In genomic region chr4:170272959-170273358, GRCh38 we compare ENCODE assay signal across 26 cellular contexts.
"Had no signal": no experiment of that assay in that cellular context is flagged by ENCODE, and none has a peak within 500 bp of the region (broad histone marks: within the 10 kb centered on the region; RNA-seq: fewer than 3 reads in every experiment).

No MANE protein-coding gene starts in this region.

- ATAC-seq: heart right ventricle; left lung; lower lobe of right lung; natural killer cell; right cardiac atrium; sciatic nerve; stimulated activated effector memory CD8-positive, alpha-beta T cell treated with anti-CD3 and anti-CD28 coated beads, Interleukin-12 subunit alpha, Interleukin-12 subunit beta, amount 100 ng/mL, for 72 hours had no signal

- H3K27ac ChIP-seq: heart right ventricle, hepatocyte, left lung, lower lobe of right lung, ovary, skin epidermis, spleen, suprapubic skin, thoracic aorta, tibial artery, uterus had no signal

- H3K27me3 ChIP-seq: heart right ventricle, hepatocyte, left lung, ovary, spleen, suprapubic skin, tibial artery, uterus had no signal

- H3K4me1 Mint-ChIP-seq: stimulated activated effector memory CD8-positive, alpha-beta T cell treated with anti-CD3 and anti-CD28 coated beads, Interleukin-12 subunit alpha, Interleukin-12 subunit beta, amount 100 ng/mL, for 72 hours had no signal

- DNase-seq: heart right ventricle; islet precursor cell; left lung; lower lobe of right lung; mammary epithelial cell; mesenchymal stem cell; naive B cell; natural killer cell; nephron progenitor cell; ovary; retina; right cardiac atrium; spleen; stimulated activated CD4-positive, alpha-beta T cell treated with anti-CD3 and anti-CD28 coated beads, Interleukin-4, amount 100 ng/mL, for 24 hours; stimulated activated naive CD4-positive, alpha-beta T cell; tibial artery; trophoblast cell; uterus had no signal

- H3K4me3 Mint-ChIP-seq: naive B cell; natural killer cell; nephron progenitor cell; stimulated activated effector memory CD8-positive, alpha-beta T cell treated with anti-CD3 and anti-CD28 coated beads, Interleukin-12 subunit alpha, Interleukin-12 subunit beta, amount 100 ng/mL, for 72 hours; stimulated activated naive CD8-positive, alpha-beta T cell treated with anti-CD3 and anti-CD28 coated beads, Interleukin-15, Interleukin-2, amounts not matched to agents 100 ng/mL and 50 ng/mL, for 24 hours had no signal

- H3K36me3 ChIP-seq: heart right ventricle, left lung, lower lobe of right lung, ovary, spleen, suprapubic skin, thoracic aorta, tibial artery, uterus had no signal

- H3K9me3 ChIP-seq: left lung, lower lobe of right lung, ovary, suprapubic skin, thoracic aorta, tibial artery, uterus had no signal

- H3K4me3 ChIP-seq: heart right ventricle, hepatocyte, left lung, lower lobe of right lung, ovary, skin epidermis, spleen, suprapubic skin, thoracic aorta, tibial artery, uterus had no signal

- H3K36me3 Mint-ChIP-seq: naive B cell; natural killer cell; stimulated activated effector memory CD8-positive, alpha-beta T cell treated with anti-CD3 and anti-CD28 coated beads, Interleukin-12 subunit alpha, Interleukin-12 subunit beta, amount 100 ng/mL, for 72 hours had no signal

- H3K27ac Mint-ChIP-seq: naive B cell; natural killer cell; nephron progenitor cell; progenitor cell of endocrine pancreas; stimulated activated effector memory CD8-positive, alpha-beta T cell treated with anti-CD3 and anti-CD28 coated beads, Interleukin-12 subunit alpha, Interleukin-12 subunit beta, amount 100 ng/mL, for 72 hours; stimulated activated naive CD8-positive, alpha-beta T cell treated with anti-CD3 and anti-CD28 coated beads, Interleukin-15, Interleukin-2, amounts not matched to agents 100 ng/mL and 50 ng/mL, for 24 hours had no signal

- H3K4me1 ChIP-seq: heart right ventricle, left lung, lower lobe of right lung, spleen, suprapubic skin, tibial artery, uterus had no signal

- H3K27me3 Mint-ChIP-seq: progenitor cell of endocrine pancreas; stimulated activated naive CD8-positive, alpha-beta T cell treated with anti-CD3 and anti-CD28 coated beads, Interleukin-15, Interleukin-2, amounts not matched to agents 100 ng/mL and 50 ng/mL, for 24 hours had no signal
